In genomic region chr9:134802201-134802795, GRCh38 we compare ENCODE assay signal across 21 cellular contexts.
DNase-seq lines count a peak whose midpoint lies in the region; TF ChIP-seq lines count a peak whose summit lies in the region.
"Had no signal": no experiment of that assay in that cellular context is flagged by ENCODE, and none has a peak within 500 bp of the region (broad histone marks: within the 10 kb centered on the region; RNA-seq: fewer than 3 reads in every experiment).

No MANE protein-coding gene starts in this region.

- H3K4me1 ChIP-seq in breast epithelium = no peaks in the 10 kb centered on the region
- no peaks in the 10 kb centered on the region for H3K4me1 ChIP-seq in trophoblast cell (ENCODE audit: control insufficient read depth in 1 of 2, insufficient read depth in 2 of 2, low read length in 2 of 2)

- no CpG with 5 or more reads among the region's 17 CpGs for WGBS in trophoblast cell (ENCODE audit: extremely low coverage, insufficient coverage, insufficient read length)

- CTCF ChIA-PET in MCF 10A (lab: Yijun Ruan, JAX) = no interaction called here

- H3K9me3 ChIP-seq in breast epithelium (no peaks in the 10 kb centered on the region), trophoblast cell (ENCODE audit: insufficient read depth, low read depth, low read length) (peaks cover 3% of the 10 kb centered on the region)

- H2BK120ac ChIP-seq in trophoblast cell (ENCODE audit: insufficient read depth, low read length, poor library complexity) = no peak overlapping the region

- H3K9me3 Mint-ChIP-seq in MCF 10A (ENCODE audit: unreplicated experiment) (no peaks in the 10 kb centered on the region), chondrocyte (ENCODE audit: low read depth) (no peaks in the 10 kb centered on the region)
- H3K9me3 Mint-ChIP-seq: CD8-positive, alpha-beta memory T cell had no signal

- peak overlapping the region; percentile 25 for H3K9ac ChIP-seq in trophoblast cell (ENCODE audit: low read length)

- H3K14ac ChIP-seq in trophoblast cell (ENCODE audit: low read length) = no peak overlapping the region

- H3K27ac ChIP-seq in breast epithelium = no peak overlapping the region
- H3K27ac ChIP-seq in trophoblast cell (ENCODE audit: low read depth, low read length) = no peak overlapping the region
- H3K27ac ChIP-seq: C4-2B had no signal

- no peak overlapping the region for H3K23ac ChIP-seq in trophoblast cell (ENCODE audit: low read length)

- H2BK12ac ChIP-seq in trophoblast cell (ENCODE audit: low read length) = no peak overlapping the region

- H3K36me3 Mint-ChIP-seq in MCF 10A (ENCODE audit: insufficient read depth, unreplicated experiment) (no peaks in the 10 kb centered on the region), chondrocyte (ENCODE audit: low read depth) (peaks cover 60% of the 10 kb centered on the region)
- H3K36me3 Mint-ChIP-seq: CD8-positive, alpha-beta memory T cell had no signal

- H3K4me3 ChIP-seq in breast epithelium (no peak overlapping the region), trophoblast cell (ENCODE audit: low read depth, low read length) (no peak overlapping the region)

- H3K4me1 Mint-ChIP-seq in MCF 10A (ENCODE audit: insufficient read depth, unreplicated experiment) (peaks cover 11% of the 10 kb centered on the region), chondrocyte (ENCODE audit: low read depth) (peaks cover 59% of the 10 kb centered on the region)
- H3K4me1 Mint-ChIP-seq: CD8-positive, alpha-beta memory T cell had no signal

- H2BK5ac ChIP-seq in trophoblast cell (ENCODE audit: low read depth, low read length, poor library complexity) = no peak overlapping the region

- H3K27ac Mint-ChIP-seq in MCF 10A (ENCODE audit: low read depth, unreplicated experiment) (no peak overlapping the region), chondrocyte (ENCODE audit: unreplicated experiment) (peak overlapping the region; percentile 63)
- H3K27ac Mint-ChIP-seq: CD8-positive, alpha-beta memory T cell had no signal

- no peak for TF ChIP-seq POLR2A in breast epithelium (IDR thresholded peaks at IDR 0.05)

- H2AFZ ChIP-seq in trophoblast cell (ENCODE audit: insufficient read depth, low read length, poor library complexity) = no peak overlapping the region

- H3K18ac ChIP-seq in trophoblast cell (ENCODE audit: low read length) = no peak overlapping the region

- no peak overlapping the region for H4K91ac ChIP-seq in trophoblast cell (ENCODE audit: low read depth, low read length)

- H3K36me3 ChIP-seq in breast epithelium (no peaks in the 10 kb centered on the region), trophoblast cell (ENCODE audit: control insufficient read depth in 1 of 2, insufficient read depth in 2 of 2, low read length in 2 of 2) (peaks cover 83 to 87% of the 10 kb centered on the region in 2 experiments)

- peak; percentile 39 for DNase-seq in MCF 10A (ENCODE audit: unreplicated experiment)
- DNase-seq in breast epithelium (ENCODE audit: low spot score in 2 of 2) = no peak
- DNase-seq in RPMI7951 (ENCODE audit: low read depth) = peak; percentile 83
- no peak for DNase-seq in chondrocyte (ENCODE audit: low spot score)
- DNase-seq in trophoblast cell = peak; percentile 85 to 91
- DNase-seq in HuH-7 (ENCODE audit: low spot score) = no peak
- DNase-seq in T-helper 2 cell = no peak
- no peak for DNase-seq in stimulated activated CD8-positive, alpha-beta memory T cell treated with anti-CD3 and anti-CD28 coated beads, Interleukin-4, amount 100 ng/mL, for 48 hours
- DNase-seq: 8988T; CD8-positive, alpha-beta memory T cell; DMS79; H7; Kasumi-1; MM.1S; NCI-H1048; NCI-H1417 treated with DMSO at 0.1 percent for 48 hours; NCI-H187 treated with DMSO at 0.1 percent for 48 hours; NCI-H2107; NK-92 treated with Interleukin-12 subunit alpha and Interleukin-12 subunit beta, amount 100 ng/mL, for 24 hours; SHP77 had no signal

- H3K27me3 ChIP-seq in breast epithelium (no peaks in the 10 kb centered on the region), trophoblast cell (ENCODE audit: insufficient read depth, low read length) (no peaks in the 10 kb centered on the region)

- TF ChIP-seq CTCF in MCF 10A (IDR thresholded peaks at IDR 0.05; ENCODE audit: unreplicated experiment) (no peak), breast epithelium (IDR thresholded peaks at IDR 0.05) (no peak), chondrocyte (IDR thresholded peaks at IDR 0.05) (no peak)

- H3K4me2 ChIP-seq in trophoblast cell (ENCODE audit: low read length) = no peak overlapping the region

- H3K79me2 ChIP-seq in trophoblast cell (ENCODE audit: control insufficient read depth, insufficient read depth, low read length, poor library complexity) = no peaks in the 10 kb centered on the region

- intact Hi-C loops in MCF 10A (cut with micrococcal nuclease) = no loop called here
- intact Hi-C loops in breast epithelium (cut with DNase I; ENCODE audit: low total_unique reads) = no loop called here

- no peak overlapping the region for H4K8ac ChIP-seq in trophoblast cell (ENCODE audit: low read depth, low read length)

- H3K4me3 Mint-ChIP-seq in MCF 10A (ENCODE audit: unreplicated experiment) (no peak overlapping the region), chondrocyte (ENCODE audit: unreplicated experiment) (no peak overlapping the region)
- H3K4me3 Mint-ChIP-seq: CD8-positive, alpha-beta memory T cell had no signal

- H2AK5ac ChIP-seq in trophoblast cell (ENCODE audit: low read length) = no peak overlapping the region

- POLR2A ChIA-PET in MCF 10A (lab: Yijun Ruan, JAX) = no interaction called here

- H4K12ac ChIP-seq in trophoblast cell (ENCODE audit: low read depth, low read length) = no peak overlapping the region

- H3K27me3 Mint-ChIP-seq in MCF 10A (ENCODE audit: insufficient read depth, unreplicated experiment) (peaks cover 28% of the 10 kb centered on the region), chondrocyte (ENCODE audit: low read depth) (no peaks in the 10 kb centered on the region)

- H3K4ac ChIP-seq in trophoblast cell (ENCODE audit: low read depth, low read length) = no peak overlapping the region

- H3K79me1 ChIP-seq in trophoblast cell (ENCODE audit: low read length) = no peaks in the 10 kb centered on the region

- no TSS peak for BruUV-seq in MCF 10A (replicated peaks; lab: Mats Ljungman, UMichigan)

Comparison
In these comparisons a context has a peak if more than half of its experiments do, and no peak if none do; other contexts are left out.
1. DNase-seq: peak in MCF 10A (single experiment), RPMI7951 (single experiment) and trophoblast cell (2 of 2); none in breast epithelium (0 of 2), chondrocyte (single experiment), HuH-7 (single experiment), T-helper 2 cell (0 of 5) and stimulated activated CD8-positive, alpha-beta memory T cell treated with anti-CD3 and anti-CD28 coated beads, Interleukin-4, amount 100 ng/mL, for 48 hours (single experiment).